Comparison of ENCODE assay signal across 18 cellular contexts in the genomic region with DNA sequence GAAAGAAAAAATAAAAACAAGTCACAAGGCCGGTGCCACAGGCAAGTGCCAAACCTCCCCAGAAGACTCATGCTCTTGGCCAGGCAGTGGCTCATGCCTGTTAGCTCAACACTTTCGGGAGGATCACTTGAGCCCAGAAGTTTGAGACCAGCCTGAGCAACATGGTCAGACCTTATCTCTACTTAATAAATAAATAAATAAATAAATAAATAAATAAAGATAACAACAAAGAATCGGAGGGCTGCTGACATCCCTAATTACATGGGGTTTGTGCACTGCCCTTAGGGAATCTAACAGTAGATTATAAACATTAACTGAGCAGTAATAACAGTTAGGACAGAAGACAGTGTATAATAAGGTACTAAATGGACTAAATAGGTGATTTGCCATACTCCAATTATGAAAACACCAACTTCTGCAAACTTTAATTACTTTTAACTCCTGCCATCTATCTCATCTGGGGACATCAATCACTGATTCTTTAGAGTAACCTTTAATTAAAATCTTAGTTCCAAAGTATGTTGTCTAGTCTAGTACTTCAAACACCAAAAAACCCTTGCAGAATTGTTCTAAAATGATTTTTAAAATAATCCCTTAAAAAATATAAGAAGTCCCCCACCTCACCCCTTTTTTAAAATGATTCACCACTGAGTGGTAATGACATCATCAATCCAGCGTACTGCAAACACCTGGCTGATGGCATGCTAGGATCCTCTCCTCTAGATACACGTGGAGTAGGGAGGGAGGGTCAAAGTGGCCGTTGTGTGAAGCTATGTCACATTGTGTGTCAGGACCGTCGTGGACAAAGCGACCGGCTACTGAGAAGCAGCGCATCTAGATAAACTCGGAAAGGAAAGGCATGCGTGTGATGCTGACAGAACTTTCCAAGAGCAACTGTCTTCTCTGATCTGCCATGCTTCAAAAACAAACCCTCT. TPM values are rescaled to one million over a fixed set of nuclear protein-coding genes. Genes with fewer than 3 reads are reported as not detected.
DNase-seq lines count a peak whose midpoint lies in the region; ATAC-seq, FAIRE-seq and TF ChIP-seq lines count a peak whose summit lies in the region.
"Had no signal": no experiment of that assay in that cellular context is flagged by ENCODE, and none has a peak within 500 bp of the region (broad histone marks: within the 10 kb centered on the region; RNA-seq: fewer than 3 reads in every experiment).

No MANE protein-coding gene starts in this region.

- no peaks in the 10 kb centered on the region for H3K27me3 Mint-ChIP-seq in activated T-helper 17 cell treated with anti-CD3 and anti-CD28 coated beads, Interleukin-2, amount 50 U/mL, for 72 hours
- H3K27me3 Mint-ChIP-seq in memory B cell: no peaks in the 10 kb centered on the region

- H3K4me1 ChIP-seq in esophagus squamous epithelium: peaks cover 6 to 60% (median 16%) of the 10 kb centered on the region in 3 donors
- H3K4me1 ChIP-seq: parathyroid adenoma had no signal

- no peaks in the 10 kb centered on the region for H3K9me3 ChIP-seq in esophagus squamous epithelium

- no peak overlapping the region for H3K27ac ChIP-seq in esophagus squamous epithelium
- H3K27ac ChIP-seq: KMS-11, parathyroid adenoma had no signal

- no peaks in the 10 kb centered on the region for H3K9me3 Mint-ChIP-seq in activated T-helper 17 cell treated with anti-CD3 and anti-CD28 coated beads, Interleukin-2, amount 50 U/mL, for 72 hours
- no peaks in the 10 kb centered on the region for H3K9me3 Mint-ChIP-seq in memory B cell

- H3K4me1 Mint-ChIP-seq in activated T-helper 17 cell treated with anti-CD3 and anti-CD28 coated beads, Interleukin-2, amount 50 U/mL, for 72 hours: peaks cover 51% of the 10 kb centered on the region
- peaks cover 43% of the 10 kb centered on the region for H3K4me1 Mint-ChIP-seq in memory B cell

- H3K27me3 ChIP-seq in esophagus squamous epithelium: no peaks in the 10 kb centered on the region

- no peak for FAIRE-seq in frontal cortex (lab: Jason Lieb, UNC)
- FAIRE-seq: small intestine had no signal

- H3K4me3 ChIP-seq in esophagus squamous epithelium: no peak overlapping the region

- no peak for TF ChIP-seq POLR2A in esophagus squamous epithelium (IDR thresholded peaks at IDR 0.05)

- no peak for TF ChIP-seq CTCF in esophagus squamous epithelium (IDR thresholded peaks at IDR 0.05)

- H3K36me3 ChIP-seq in esophagus squamous epithelium: no peaks in the 10 kb centered on the region

- peak overlapping the region; percentile 84 for H3K4me3 Mint-ChIP-seq in activated T-helper 17 cell treated with anti-CD3 and anti-CD28 coated beads, Interleukin-2, amount 50 U/mL, for 72 hours
- H3K4me3 Mint-ChIP-seq in memory B cell: no peak overlapping the region

- H3K27ac Mint-ChIP-seq in activated T-helper 17 cell treated with anti-CD3 and anti-CD28 coated beads, Interleukin-2, amount 50 U/mL, for 72 hours: peak overlapping the region; percentile 100
- peak overlapping the region; percentile 53 for H3K27ac Mint-ChIP-seq in memory B cell

- H3K36me3 Mint-ChIP-seq in activated T-helper 17 cell treated with anti-CD3 and anti-CD28 coated beads, Interleukin-2, amount 50 U/mL, for 72 hours (ENCODE audit: low read depth): peaks cover 61% of the 10 kb centered on the region
- no peaks in the 10 kb centered on the region for H3K36me3 Mint-ChIP-seq in memory B cell

- intact Hi-C loops in esophagus squamous epithelium (cut with DNase I): no loop called here

- 74 to 81% methylated on average over 13 of the region's 13 CpGs for whole genome bisulfite sequencing in esophagus squamous epithelium, 2 donors

- peak; percentile 37 for ATAC-seq in activated T-helper 17 cell treated with anti-CD3 and anti-CD28 coated beads, Interleukin-2, amount 50 U/mL, for 72 hours (replicated peaks)
- ATAC-seq in memory B cell (ENCODE audit: low read depth): peak; percentile 37
- ATAC-seq in HG03565 (IDR thresholded peaks at IDR 0.05; ENCODE audit: unreplicated experiment): no peak
- ATAC-seq: HCT116 had no signal

- DNase-seq in NOMO-1 treated with DMSO at 0.1 percent for 48 hours (lab: John Stamatoyannopoulos, UW; ENCODE audit: unreplicated experiment) (peak; percentile 11), NOMO-1 treated with dmso at 0.1 percent for 144 hours (lab: John Stamatoyannopoulos, UW; ENCODE audit: unreplicated experiment) (no peak), ELR (ENCODE audit: low read depth) (peak; percentile 35), memory B cell (ENCODE audit: low spot score in 2 of 2) (no peak), esophagus squamous epithelium (lab: John Stamatoyannopoulos, UW) (no peak), frontal cortex (ENCODE audit: low spot score in 2 of 2) (no peak)
- DNase-seq: COR-L47, GDM1, hippocampal formation, NCI-H1105, NCI-H2227 treated with DMSO at 0.1 percent for 48 hours, small intestine, substantia nigra had no signal

RNA-seq across cellular contexts. Expression of gene CYTH1, which starts 28.5 kb away (rescaled TPM):
- total RNA-seq in activated T-helper 17 cell treated with anti-CD3 and anti-CD28 coated beads, Interleukin-2, amount 50 U/mL, for 72 hours: 100 to 1,000 TPM; 173 to 195 TPM
- 10 to 100 TPM; 42.1 to 86.7 (median 67.5) TPM for total RNA-seq in esophagus squamous epithelium
- 53.4 TPM for total RNA-seq in frontal cortex

Comparison
In these comparisons a context has a peak if more than half of its experiments do, and no peak if none do; other contexts are left out.
1. DNase-seq: peak in NOMO-1 treated with DMSO at 0.1 percent for 48 hours (single experiment) and ELR (single experiment); none in NOMO-1 treated with dmso at 0.1 percent for 144 hours (single experiment), memory B cell (0 of 2), esophagus squamous epithelium (single experiment) and frontal cortex (0 of 2).